9 cellular contexts compared by ENCODE assay signal in the genomic region with DNA sequence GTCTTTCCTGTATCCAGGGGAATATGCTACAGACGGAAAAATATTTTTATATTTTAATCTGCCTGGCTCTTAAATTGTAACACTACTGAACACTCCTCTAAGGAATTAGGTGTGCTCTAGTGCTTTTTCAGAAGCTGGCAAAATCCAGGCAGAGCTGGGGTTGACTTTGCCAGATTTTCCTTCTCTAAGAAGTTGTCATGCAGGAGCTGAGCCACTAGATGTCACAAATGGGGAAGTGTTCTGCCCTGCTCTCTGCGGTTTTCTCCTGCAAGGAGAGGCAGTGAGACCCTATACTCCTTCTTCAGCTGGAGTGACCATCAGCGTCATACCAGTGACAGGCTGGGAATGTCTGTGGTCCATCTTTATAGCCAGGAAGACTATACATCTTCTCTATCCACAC.
A peak's percentile ranks its signal among the peaks of the same experiment; 100 is the strongest.
DNase-seq lines count a peak whose midpoint lies in the region; ATAC-seq and TF ChIP-seq lines count a peak whose summit lies in the region.
"Had no signal": no experiment of that assay in that cellular context is flagged by ENCODE, and none has a peak within 500 bp of the region (broad histone marks: within the 10 kb centered on the region; RNA-seq: fewer than 3 reads in every experiment).

No MANE protein-coding gene starts in this region.

- no peak overlapping the region for H3K4me3 Mint-ChIP-seq in H9
- H3K4me3 Mint-ChIP-seq: naive B cell had no signal

- in situ Hi-C loops in astrocyte of the spinal cord (cut with HindIII; ENCODE audit: low sequenced_read_pairs) = no loop called here

- no peaks in the 10 kb centered on the region; the same call in 1 of the 2 replicates for H3K4me1 ChIP-seq in H9 (ENCODE audit: insufficient read depth, low read length)

- H2BK12ac ChIP-seq in H9 (ENCODE audit: insufficient read length, low read depth, low read length) = no peak overlapping the region

- no peak overlapping the region for H2BK5ac ChIP-seq in H9 (ENCODE audit: insufficient read length, low read length)

- H3K36me3 Mint-ChIP-seq in H9 (ENCODE audit: insufficient read depth in 1 of 3, low read depth in 3 of 3) = no peaks in the 10 kb centered on the region; a peak in 1 of 7 replicates
- H3K36me3 Mint-ChIP-seq: naive B cell had no signal

- no peak overlapping the region for H3K4me2 ChIP-seq in H9 (ENCODE audit: insufficient read depth, insufficient read length, low read length)

- no peak overlapping the region; a peak in 1 of 7 replicates for H3K27ac Mint-ChIP-seq in H9
- H3K27ac Mint-ChIP-seq: naive B cell had no signal

- H2BK20ac ChIP-seq in H9 (ENCODE audit: low read depth, low read length, poor library complexity, severe bottlenecking) = no peak overlapping the region

- H4K8ac ChIP-seq in H9 (replicated peaks; ENCODE audit: insufficient read length, low read depth, low read length) = no peak overlapping the region

- no peak overlapping the region for H2AFZ ChIP-seq in H9 (ENCODE audit: low read length)

- 0 out of 5 replicates have a peak, but pooled peaks cover 0 to 2% of the 10 kb centered on the region in 2 experiments for H3K9me3 Mint-ChIP-seq in H9

- H2BK15ac ChIP-seq in H9 (ENCODE audit: low read depth, low read length) = no peak overlapping the region

- no peak overlapping the region for H3K4me3 ChIP-seq in astrocyte of the spinal cord (ENCODE audit: low read depth, low read length)

- H3K27me3 ChIP-seq in H9 (ENCODE audit: insufficient read depth, low read length) = no peaks in the 10 kb centered on the region

- no peak for ATAC-seq in GM18519 (IDR thresholded peaks at IDR 0.05; ENCODE audit: low FRiP score, unreplicated experiment)

- H3K79me2 ChIP-seq in H9 (ENCODE audit: insufficient read depth, low read length) = no peaks in the 10 kb centered on the region

- no peak overlapping the region for H4K5ac ChIP-seq in H9 (ENCODE audit: insufficient read length, low read depth, low read length)

- DNase-seq in DMS 273 treated with DMSO at 0.1 percent for 48 hours (lab: John Stamatoyannopoulos, UW) (peak; percentile 15), H9 (peak; percentile 73), NCI-H446 (lab: John Stamatoyannopoulos, UW) (peak; percentile 61 to 78), astrocyte of the spinal cord (ENCODE audit: low read depth, low spot score) (peak; percentile 59), islet precursor cell (peak; percentile 86), posterior vena cava (ENCODE audit: low spot score) (no peak), GOT3 (lab: John Stamatoyannopoulos, UW) (no peak)
- DNase-seq: naive B cell had no signal

- intact Hi-C loops in posterior vena cava (cut with DNase I) = no loop called here

- TF ChIP-seq CTCF in H9 (conservative IDR thresholded peaks at IDR 0.05) (peak; percentile 77), astrocyte of the spinal cord (IDR thresholded peaks at IDR 0.05; ENCODE audit: low read depth, low read length) (peak; percentile 79)

- H2BK120ac ChIP-seq in H9 (ENCODE audit: low read depth, low read length, poor library complexity, severe bottlenecking) = no peak overlapping the region

- no peak overlapping the region for H3K23ac ChIP-seq in H9 (ENCODE audit: insufficient read length, low read depth, low read length)

- H4K91ac ChIP-seq in H9 (ENCODE audit: insufficient read length, low read depth, low read length) = no peak overlapping the region

- no peak overlapping the region for H3K4ac ChIP-seq in H9 (ENCODE audit: low read depth, low read length)

- no peak overlapping the region for H3K9ac ChIP-seq in H9 (ENCODE audit: extremely low read depth, insufficient read length, low read length)

- H3K14ac ChIP-seq in H9 (ENCODE audit: insufficient read depth, low read length) = no peak overlapping the region

- no peak overlapping the region for H3K27ac ChIP-seq in H9 (ENCODE audit: insufficient read length, low read depth, low read length)

- H3T11ph ChIP-seq in H9 (ENCODE audit: low read length) = no peak overlapping the region

- no peak overlapping the region for H3K18ac ChIP-seq in H9 (ENCODE audit: insufficient read length, low read depth, low read length)

- H3K79me1 ChIP-seq in H9 (ENCODE audit: insufficient read depth, low read depth, low read length, poor library complexity, severe bottlenecking) = no peaks in the 10 kb centered on the region

- no peaks in the 10 kb centered on the region for H3K27me3 Mint-ChIP-seq in H9 (ENCODE audit: low read depth)

- H4K20me1 ChIP-seq in H9 (ENCODE audit: control insufficient read depth, insufficient read depth, insufficient read length) = no peaks in the 10 kb centered on the region

- H3K4me1 Mint-ChIP-seq in H9 = peaks cover 9 to 16% of the 10 kb centered on the region in 2 experiments
- H3K4me1 Mint-ChIP-seq: naive B cell had no signal

- no peaks in the 10 kb centered on the region for H3K9me3 ChIP-seq in H9 (ENCODE audit: control insufficient read depth, low read depth, low read length)

- no peak overlapping the region for H2AK5ac ChIP-seq in H9 (ENCODE audit: insufficient read length, low read length)

- H3K56ac ChIP-seq in H9 (ENCODE audit: insufficient read length, low read depth, low read length) = no peak overlapping the region

- no CpG with 5 or more reads among the region's 3 CpGs for WGBS in H9 (ENCODE audit: extremely low coverage, insufficient read length, low lambda C conversion rate)

- no peaks in the 10 kb centered on the region for H3K23me2 ChIP-seq in H9 (ENCODE audit: insufficient read length, low read depth, low read length, poor library complexity, severe bottlenecking)

Comparison
In these comparisons a context has a peak if more than half of its experiments do, and no peak if none do; other contexts are left out.
1. DNase-seq: peak in DMS 273 treated with DMSO at 0.1 percent for 48 hours (single experiment), H9 (single experiment), NCI-H446 (2 of 2), astrocyte of the spinal cord (single experiment) and islet precursor cell (single experiment); none in posterior vena cava (single experiment) and GOT3 (single experiment).